ENCODE assay signal across 21 cellular contexts in genomic region chr12:60101715-60102114, GRCh38.
DNase-seq lines count a peak whose midpoint lies in the region; ATAC-seq and TF ChIP-seq lines count a peak whose summit lies in the region.
"Had no signal": no experiment of that assay in that cellular context is flagged by ENCODE, and none has a peak within 500 bp of the region (broad histone marks: within the 10 kb centered on the region; RNA-seq: fewer than 3 reads in every experiment).

No MANE protein-coding gene starts in this region.

- H3K9me3 Mint-ChIP-seq in activated T-helper 2 cell treated with anti-CD3 and anti-CD28 coated beads, Interferon-gamma antibody, Interleukin-2, Interleukin-4, amounts not matched to agents 10 μg/mL and 5 μg/mL and 100 μg/mL, durations not matched to agents 14 hours and 24 hours and 36 hours = no peaks in the 10 kb centered on the region
- no peaks in the 10 kb centered on the region for H3K9me3 Mint-ChIP-seq in activated CD4-positive, alpha-beta T cell treated with anti-CD3 and anti-CD28 coated beads, Interleukin-2, amount 10 ng/mL, durations not matched to agents 24 days and 14 days
- H3K9me3 Mint-ChIP-seq: activated naive CD4-positive, alpha-beta T cell treated with anti-CD3 and anti-CD28 coated beads, Interleukin-2, amount 50 U/mL, for 24 hours; neural crest cell; type B pancreatic cell had no signal

- H3K27me3 Mint-ChIP-seq in activated T-helper 2 cell treated with anti-CD3 and anti-CD28 coated beads, Interferon-gamma antibody, Interleukin-2, Interleukin-4, amounts not matched to agents 10 μg/mL and 5 μg/mL and 100 μg/mL, durations not matched to agents 14 hours and 24 hours and 36 hours (ENCODE audit: low read depth) = no peaks in the 10 kb centered on the region
- no peaks in the 10 kb centered on the region for H3K27me3 Mint-ChIP-seq in activated CD4-positive, alpha-beta T cell treated with anti-CD3 and anti-CD28 coated beads, Interleukin-2, amount 10 ng/mL, durations not matched to agents 24 days and 14 days
- H3K27me3 Mint-ChIP-seq: activated naive CD4-positive, alpha-beta T cell treated with anti-CD3 and anti-CD28 coated beads, Interleukin-2, amount 50 U/mL, for 24 hours; type B pancreatic cell had no signal

- ATAC-seq in HG03097 (IDR thresholded peaks at IDR 0.05; ENCODE audit: low FRiP score, unreplicated experiment) = no peak
- ATAC-seq: stimulated activated naive CD8-positive, alpha-beta T cell treated with anti-CD3 and anti-CD28 coated beads, Interleukin-15, Interleukin-2, amounts not matched to agents 100 U/mL and 50 U/mL, for 24 hours had no signal

- no peaks in the 10 kb centered on the region for H3K36me3 Mint-ChIP-seq in activated T-helper 2 cell treated with anti-CD3 and anti-CD28 coated beads, Interferon-gamma antibody, Interleukin-2, Interleukin-4, amounts not matched to agents 10 μg/mL and 5 μg/mL and 100 μg/mL, durations not matched to agents 14 hours and 24 hours and 36 hours (ENCODE audit: low read depth)
- no peaks in the 10 kb centered on the region for H3K36me3 Mint-ChIP-seq in activated CD4-positive, alpha-beta T cell treated with anti-CD3 and anti-CD28 coated beads, Interleukin-2, amount 10 ng/mL, durations not matched to agents 24 days and 14 days (ENCODE audit: low read depth)
- H3K36me3 Mint-ChIP-seq: activated naive CD4-positive, alpha-beta T cell treated with anti-CD3 and anti-CD28 coated beads, Interleukin-2, amount 50 U/mL, for 24 hours; type B pancreatic cell had no signal

- no peaks in the 10 kb centered on the region for H3K4me1 Mint-ChIP-seq in activated T-helper 2 cell treated with anti-CD3 and anti-CD28 coated beads, Interferon-gamma antibody, Interleukin-2, Interleukin-4, amounts not matched to agents 10 μg/mL and 5 μg/mL and 100 μg/mL, durations not matched to agents 14 hours and 24 hours and 36 hours (ENCODE audit: low read depth)
- no peaks in the 10 kb centered on the region for H3K4me1 Mint-ChIP-seq in activated CD4-positive, alpha-beta T cell treated with anti-CD3 and anti-CD28 coated beads, Interleukin-2, amount 10 ng/mL, durations not matched to agents 24 days and 14 days
- H3K4me1 Mint-ChIP-seq: activated naive CD4-positive, alpha-beta T cell treated with anti-CD3 and anti-CD28 coated beads, Interleukin-2, amount 50 U/mL, for 24 hours; neural crest cell had no signal

- H3K4me3 ChIP-seq in AG10803 (ENCODE audit: low read length) = no peak overlapping the region
- H3K4me3 ChIP-seq in choroid plexus epithelial cell (ENCODE audit: low read depth, low read length) = no peak overlapping the region
- H3K4me3 ChIP-seq: cardiac muscle cell had no signal

- intact Hi-C loops in activated T-helper 2 cell treated with anti-CD3 and anti-CD28 coated beads, Interferon-gamma antibody, Interleukin-2, Interleukin-4, amounts not matched to agents 10 μg/mL and 5 μg/mL and 100 μg/mL, durations not matched to agents 14 hours and 24 hours and 36 hours (cut with micrococcal nuclease) = no loop called here
- intact Hi-C loops in activated CD4-positive, alpha-beta T cell treated with anti-CD3 and anti-CD28 coated beads, Interleukin-2, amount 10 ng/mL, durations not matched to agents 24 days and 14 days (cut with micrococcal nuclease) = no loop called here

- no peak for TF ChIP-seq CTCF in AG10803 (conservative IDR thresholded peaks at IDR 0.05; ENCODE audit: low read length)
- TF ChIP-seq CTCF in choroid plexus epithelial cell (conservative IDR thresholded peaks at IDR 0.05; ENCODE audit: low read depth, low read length) = no peak

- DNase-seq in AG10803 (ENCODE audit: low read depth) (peak; percentile 80), HT1080 (ENCODE audit: low read depth) (peak; percentile 60), choroid plexus epithelial cell (ENCODE audit: low read depth) (peak; percentile 50), kidney tubule cell (ENCODE audit: low spot score) (peak; percentile 74)
- DNase-seq in activated T-helper 2 cell treated with anti-CD3 and anti-CD28 coated beads, Interferon-gamma antibody, Interleukin-2, Interleukin-4, amounts not matched to agents 10 μg/mL and 5 μg/mL and 100 μg/mL, durations not matched to agents 14 hours and 24 hours and 36 hours (ENCODE audit: low spot score) = no peak
- DNase-seq in stimulated activated CD4-positive, alpha-beta T cell treated with anti-CD3 and anti-CD28 coated beads, Interleukin-4, amount 100 ng/mL, for 4 hours = no peak
- DNase-seq in activated CD4-positive, alpha-beta T cell treated with anti-CD3 and anti-CD28 coated beads, Interleukin-2, amount 10 ng/mL, durations not matched to agents 24 days and 14 days = no peak
- DNase-seq: activated CD4-positive, CD25-positive, alpha-beta regulatory T cell; activated T-cell treated with anti-CD3 and anti-CD28 coated beads, Interleukin-2, amount 50 U/mL, for 48 hours; AML-193; hippocampal formation; NCI-H146; NCI-H2171 treated with DMSO at 0.1 percent for 48 hours; NCI-H774; stimulated activated naive CD8-positive, alpha-beta T cell treated with anti-CD3 and anti-CD28 coated beads, Interleukin-15, Interleukin-2, amounts not matched to agents 100 U/mL and 50 U/mL, for 24 hours; T-helper 9 cell had no signal

- H3K4me3 Mint-ChIP-seq in activated T-helper 2 cell treated with anti-CD3 and anti-CD28 coated beads, Interferon-gamma antibody, Interleukin-2, Interleukin-4, amounts not matched to agents 10 μg/mL and 5 μg/mL and 100 μg/mL, durations not matched to agents 14 hours and 24 hours and 36 hours (ENCODE audit: low read depth) = no peak overlapping the region
- H3K4me3 Mint-ChIP-seq in activated CD4-positive, alpha-beta T cell treated with anti-CD3 and anti-CD28 coated beads, Interleukin-2, amount 10 ng/mL, durations not matched to agents 24 days and 14 days = no peak overlapping the region
- H3K4me3 Mint-ChIP-seq: activated naive CD4-positive, alpha-beta T cell treated with anti-CD3 and anti-CD28 coated beads, Interleukin-2, amount 50 U/mL, for 24 hours; neural crest cell; type B pancreatic cell had no signal

- no peak overlapping the region for H3K27ac Mint-ChIP-seq in activated T-helper 2 cell treated with anti-CD3 and anti-CD28 coated beads, Interferon-gamma antibody, Interleukin-2, Interleukin-4, amounts not matched to agents 10 μg/mL and 5 μg/mL and 100 μg/mL, durations not matched to agents 14 hours and 24 hours and 36 hours
- no peak overlapping the region for H3K27ac Mint-ChIP-seq in activated CD4-positive, alpha-beta T cell treated with anti-CD3 and anti-CD28 coated beads, Interleukin-2, amount 10 ng/mL, durations not matched to agents 24 days and 14 days
- H3K27ac Mint-ChIP-seq: activated naive CD4-positive, alpha-beta T cell treated with anti-CD3 and anti-CD28 coated beads, Interleukin-2, amount 50 U/mL, for 24 hours had no signal

Comparison
In these comparisons a context has a peak if more than half of its experiments do, and no peak if none do; other contexts are left out.
1. DNase-seq: peak in AG10803 (single experiment), HT1080 (single experiment), choroid plexus epithelial cell (single experiment) and kidney tubule cell (single experiment); none in activated T-helper 2 cell treated with anti-CD3 and anti-CD28 coated beads, Interferon-gamma antibody, Interleukin-2, Interleukin-4, amounts not matched to agents 10 μg/mL and 5 μg/mL and 100 μg/mL, durations not matched to agents 14 hours and 24 hours and 36 hours (single experiment), stimulated activated CD4-positive, alpha-beta T cell treated with anti-CD3 and anti-CD28 coated beads, Interleukin-4, amount 100 ng/mL, for 4 hours (0 of 2) and activated CD4-positive, alpha-beta T cell treated with anti-CD3 and anti-CD28 coated beads, Interleukin-2, amount 10 ng/mL, durations not matched to agents 24 days and 14 days (single experiment).